In the genomic region with DNA sequence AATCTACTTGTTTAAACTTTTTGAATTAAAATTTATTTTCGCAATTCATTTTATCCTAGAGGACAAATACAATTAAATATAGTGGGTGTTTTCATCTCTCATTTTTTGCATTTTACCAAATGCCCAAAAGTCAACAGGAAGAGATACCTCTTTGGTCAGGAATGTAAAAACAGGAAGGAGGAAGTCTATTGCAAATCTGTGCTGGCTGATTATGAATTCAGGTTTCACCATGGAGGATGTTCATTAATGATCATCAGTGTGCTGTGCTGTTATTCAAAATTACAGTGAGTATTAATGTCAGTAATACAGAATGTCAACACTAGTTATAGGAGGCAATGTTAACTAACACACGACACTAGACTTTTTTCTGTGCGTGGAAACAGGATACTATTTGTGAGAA, we compare ENCODE assay signal across 26 cellular contexts.
"Had no signal": no experiment of that assay in that cellular context is flagged by ENCODE, and none has a peak within 500 bp of the region (broad histone marks: within the 10 kb centered on the region; RNA-seq: fewer than 3 reads in every experiment).

No MANE protein-coding gene starts in this region.

- H3K9me3 Mint-ChIP-seq: activated CD4-positive, alpha-beta T cell treated with anti-CD3 and anti-CD28 coated beads, Interleukin-2, amount 10 ng/mL, durations not matched to agents 24 days and 14 days; activated CD8-positive, alpha-beta T cell treated with anti-CD3 and anti-CD28 coated beads for 36 hours; activated naive CD4-positive, alpha-beta T cell treated with anti-CD3 and anti-CD28 coated beads, Interleukin-2, amount 50 U/mL, for 24 hours; effector memory CD8-positive, alpha-beta T cell; naive thymus-derived CD8-positive, alpha-beta T cell; neural progenitor cell; type B pancreatic cell had no signal

- H3K4me3 ChIP-seq: dorsolateral prefrontal cortex, heart right ventricle, left lung, lung, neural progenitor cell, spleen, thoracic aorta, vagina had no signal

- H3K27me3 ChIP-seq: dorsolateral prefrontal cortex, heart right ventricle, left lung, neural progenitor cell, spleen, vagina had no signal

- H3K9me3 ChIP-seq: heart right ventricle, left lung, spleen, thoracic aorta, vagina had no signal

- H3K4me1 ChIP-seq: neural progenitor cell, vagina had no signal

- H3K27ac Mint-ChIP-seq: activated CD4-positive, alpha-beta T cell treated with anti-CD3 and anti-CD28 coated beads, Interleukin-2, amount 10 ng/mL, durations not matched to agents 24 days and 14 days; activated CD8-positive, alpha-beta memory T cell treated with anti-CD3 and anti-CD28 coated beads, Interleukin-2, amount 10 ng/mL, durations not matched to agents 7 days and 5 days; activated CD8-positive, alpha-beta T cell treated with anti-CD3 and anti-CD28 coated beads for 36 hours; activated naive CD4-positive, alpha-beta T cell treated with anti-CD3 and anti-CD28 coated beads, Interleukin-2, amount 50 U/mL, for 24 hours; brain; effector memory CD8-positive, alpha-beta T cell; neural progenitor cell; progenitor cell of endocrine pancreas; type B pancreatic cell had no signal

- H3K36me3 Mint-ChIP-seq: naive thymus-derived CD8-positive, alpha-beta T cell; neural progenitor cell; type B pancreatic cell had no signal

- H3K36me3 ChIP-seq: heart right ventricle, left lung, neural progenitor cell, spleen, thoracic aorta, vagina had no signal

- H3K27ac ChIP-seq: dorsolateral prefrontal cortex, epithelial cell of prostate, neural progenitor cell, thoracic aorta, vagina, VCaP had no signal

- DNase-seq: activated CD4-positive, alpha-beta T cell treated with anti-CD3 and anti-CD28 coated beads, Interleukin-2, amount 10 ng/mL, durations not matched to agents 24 days and 14 days; activated CD8-positive, alpha-beta memory T cell treated with anti-CD3 and anti-CD28 coated beads, Interleukin-2, amount 10 ng/mL, durations not matched to agents 7 days and 5 days; activated CD8-positive, alpha-beta T cell treated with anti-CD3 and anti-CD28 coated beads for 36 hours; activated gamma-delta T cell treated with Interleukin-2 at 50 U/mL for 16 hours; activated T-cell treated with anti-CD3 and anti-CD28 coated beads for 4 hours; aorta; caudate nucleus; dorsolateral prefrontal cortex; effector memory CD8-positive, alpha-beta T cell; heart right ventricle; left lung; naive thymus-derived CD8-positive, alpha-beta T cell; spleen; stimulated activated CD4-positive, alpha-beta T cell treated with anti-CD3 and anti-CD28 coated beads, Interleukin-4, amount 100 ng/mL, for 1 hour; stimulated activated naive CD4-positive, alpha-beta T cell treated with Interleukin-2 at 50 U/mL for 16 hours had no signal

- ATAC-seq: activated CD4-positive, CD25-positive, alpha-beta regulatory T cell treated with anti-CD3 and anti-CD28 coated beads, Interleukin-2, amount 50 U/mL, for 24 hours; activated CD8-positive, alpha-beta memory T cell treated with anti-CD3 and anti-CD28 coated beads, Interleukin-2, amount 10 ng/mL, durations not matched to agents 7 days and 5 days; activated CD8-positive, alpha-beta T cell treated with anti-CD3 and anti-CD28 coated beads for 36 hours; effector memory CD8-positive, alpha-beta T cell; heart right ventricle; left lung; naive thymus-derived CD8-positive, alpha-beta T cell had no signal

- H3K4me3 Mint-ChIP-seq: activated CD4-positive, alpha-beta T cell treated with anti-CD3 and anti-CD28 coated beads, Interleukin-2, amount 10 ng/mL, durations not matched to agents 24 days and 14 days; activated CD8-positive, alpha-beta memory T cell treated with anti-CD3 and anti-CD28 coated beads, Interleukin-2, amount 10 ng/mL, durations not matched to agents 7 days and 5 days; activated CD8-positive, alpha-beta T cell treated with anti-CD3 and anti-CD28 coated beads for 36 hours; activated naive CD4-positive, alpha-beta T cell treated with anti-CD3 and anti-CD28 coated beads, Interleukin-2, amount 50 U/mL, for 24 hours; brain; effector memory CD8-positive, alpha-beta T cell; naive thymus-derived CD8-positive, alpha-beta T cell; neural progenitor cell; type B pancreatic cell had no signal

- H3K27me3 Mint-ChIP-seq: activated CD8-positive, alpha-beta memory T cell treated with anti-CD3 and anti-CD28 coated beads, Interleukin-2, amount 10 ng/mL, durations not matched to agents 7 days and 5 days; activated CD8-positive, alpha-beta T cell treated with anti-CD3 and anti-CD28 coated beads for 36 hours; activated naive CD4-positive, alpha-beta T cell treated with anti-CD3 and anti-CD28 coated beads, Interleukin-2, amount 50 U/mL, for 24 hours; brain; effector memory CD8-positive, alpha-beta T cell; naive thymus-derived CD8-positive, alpha-beta T cell; progenitor cell of endocrine pancreas; type B pancreatic cell had no signal
